ENCODE assay signal across 22 cellular contexts in genomic region chr11:94583213-94583884, GRCh38. TPM values are rescaled to one million over a fixed set of nuclear protein-coding genes. Genes with fewer than 3 reads are reported as not detected.
DNase-seq lines count a peak whose midpoint lies in the region; ATAC-seq and TF ChIP-seq lines count a peak whose summit lies in the region.
"Had no signal": no experiment of that assay in that cellular context is flagged by ENCODE, and none has a peak within 500 bp of the region (broad histone marks: within the 10 kb centered on the region; RNA-seq: fewer than 3 reads in every experiment).

No MANE protein-coding gene starts in this region.

- no peaks in the 10 kb centered on the region for H3K4me1 ChIP-seq in mammary epithelial cell (ENCODE audit: insufficient read depth, low read length)
- H3K4me1 ChIP-seq in OCI-LY3 (ENCODE audit: low read length), result peaks cover 32% of the 10 kb centered on the region
- H3K4me1 ChIP-seq: left ventricle myocardium inferior had no signal

- H3K27me3 Mint-ChIP-seq in MCF 10A (ENCODE audit: insufficient read depth, unreplicated experiment) (peaks cover 11% of the 10 kb centered on the region), type B pancreatic cell (no peaks in the 10 kb centered on the region), HFFc6 (ENCODE audit: insufficient read depth) (peaks cover 30% of the 10 kb centered on the region)
- H3K27me3 Mint-ChIP-seq: activated CD4-positive, alpha-beta T cell treated with anti-CD3 and anti-CD28 coated beads, Interleukin-2, amount 10 ng/mL, durations not matched to agents 7 days and 5 days had no signal

- POLR2A ChIA-PET in MCF 10A (lab: Yijun Ruan, JAX), result no interaction called here

- H3K79me2 ChIP-seq in mammary epithelial cell (ENCODE audit: insufficient read depth, low read length) (no peaks in the 10 kb centered on the region), OCI-LY3 (ENCODE audit: low read length) (no peaks in the 10 kb centered on the region)

- H2AFZ ChIP-seq in mammary epithelial cell (ENCODE audit: low read depth, low read length), result no peak overlapping the region
- peak overlapping the region; percentile 82 for H2AFZ ChIP-seq in OCI-LY3 (ENCODE audit: low read depth, low read length)

- in situ Hi-C loops in mammary epithelial cell (cut with MboI; ENCODE audit: low sequenced_read_pairs in 2 of 2), result no loop called here

- H3K4me1 Mint-ChIP-seq in MCF 10A (ENCODE audit: insufficient read depth, unreplicated experiment) (peaks cover 24% of the 10 kb centered on the region), type B pancreatic cell (ENCODE audit: unreplicated experiment) (peaks cover 24% of the 10 kb centered on the region), HFFc6 (ENCODE audit: low read depth) (peaks cover 7% of the 10 kb centered on the region)
- H3K4me1 Mint-ChIP-seq: activated CD4-positive, alpha-beta T cell treated with anti-CD3 and anti-CD28 coated beads, Interleukin-2, amount 10 ng/mL, durations not matched to agents 7 days and 5 days had no signal

- H3K27ac Mint-ChIP-seq in MCF 10A (ENCODE audit: low read depth, unreplicated experiment) (peak overlapping the region; percentile 5), type B pancreatic cell (peak overlapping the region; percentile 42), HFFc6 (no peak overlapping the region)
- H3K27ac Mint-ChIP-seq: activated CD4-positive, alpha-beta T cell treated with anti-CD3 and anti-CD28 coated beads, Interleukin-2, amount 10 ng/mL, durations not matched to agents 7 days and 5 days had no signal

- H3K27ac ChIP-seq in mammary epithelial cell (ENCODE audit: insufficient read depth, low read depth, low read length) (no peak overlapping the region), OCI-LY3 (ENCODE audit: low read length) (peak overlapping the region; percentile 43)
- H3K27ac ChIP-seq: left ventricle myocardium inferior, RWPE1 had no signal

- H3K36me3 Mint-ChIP-seq in MCF 10A (ENCODE audit: insufficient read depth, unreplicated experiment), result no peaks in the 10 kb centered on the region
- H3K36me3 Mint-ChIP-seq in type B pancreatic cell, result peaks cover 8% of the 10 kb centered on the region
- no peaks in the 10 kb centered on the region for H3K36me3 Mint-ChIP-seq in HFFc6 (ENCODE audit: low read depth)

- H3K9me3 Mint-ChIP-seq in MCF 10A (ENCODE audit: unreplicated experiment) (no peaks in the 10 kb centered on the region), type B pancreatic cell (no peaks in the 10 kb centered on the region), HFFc6 (no peaks in the 10 kb centered on the region)
- H3K9me3 Mint-ChIP-seq: activated CD4-positive, alpha-beta T cell treated with anti-CD3 and anti-CD28 coated beads, Interleukin-2, amount 10 ng/mL, durations not matched to agents 7 days and 5 days had no signal

- CTCF ChIA-PET in MCF 10A (lab: Yijun Ruan, JAX), result interaction anchor here (0.5 kb wide), 1 partner anchor 82 kb away, joined by 7 read pairs; no protein-coding TSS in a partner anchor
- CTCF ChIA-PET in mammary epithelial cell (lab: Charles Lee; ENCODE audit: low non-redundant PET), result no interaction called here

- H3K9me3 ChIP-seq in mammary epithelial cell (replicated peaks; ENCODE audit: insufficient read depth, low read length), result no peaks in the 10 kb centered on the region
- no peaks in the 10 kb centered on the region for H3K9me3 ChIP-seq in OCI-LY3 (ENCODE audit: insufficient read depth, low read length)
- H3K9me3 ChIP-seq: Caco-2, heart left ventricle, left ventricle myocardium inferior had no signal

- no peak overlapping the region for H3K9ac ChIP-seq in mammary epithelial cell (ENCODE audit: insufficient read depth, low read length)
- peak overlapping the region; percentile 20; the same call in 1 of the 2 replicates for H3K9ac ChIP-seq in OCI-LY3 (ENCODE audit: low read length)

- no peak overlapping the region for H3K4me3 ChIP-seq in mammary epithelial cell (replicated peaks in 1 of 3; ENCODE audit: insufficient read depth in 1 of 3, low read depth in 2 of 3, low read length in 3 of 3)
- H3K4me3 ChIP-seq in OCI-LY3 (ENCODE audit: low read length), result peak overlapping the region; percentile 48
- H3K4me3 ChIP-seq: heart left ventricle, left ventricle myocardium inferior had no signal

- H3K36me3 ChIP-seq in mammary epithelial cell (ENCODE audit: insufficient read depth, low read length) (no peaks in the 10 kb centered on the region), OCI-LY3 (replicated peaks; ENCODE audit: low read depth, low read length) (no peaks in the 10 kb centered on the region)
- H3K36me3 ChIP-seq: heart left ventricle, left ventricle myocardium inferior had no signal

- peak; percentile 25 for ATAC-seq in GM18520 (IDR thresholded peaks at IDR 0.05; ENCODE audit: unreplicated experiment)

- TF ChIP-seq CTCF in MCF 10A (IDR thresholded peaks at IDR 0.05; ENCODE audit: unreplicated experiment) (no peak), mammary epithelial cell (conservative IDR thresholded peaks at IDR 0.05 in 1 of 2, IDR thresholded peaks at IDR 0.05 in 1 of 2; ENCODE audit: extremely low read depth in 1 of 2, insufficient read depth in 1 of 2, low read depth in 1 of 2, low read length in 2 of 2) (no peak), OCI-LY3 (IDR thresholded peaks at IDR 0.05; ENCODE audit: low read depth, low read length) (peak; percentile 21; the same call in 1 of the 2 replicates), type B pancreatic cell (conservative IDR thresholded peaks at IDR 0.05) (no peak), HFFc6 (IDR thresholded peaks at IDR 0.05) (no peak)

- H3K4me2 ChIP-seq in mammary epithelial cell (ENCODE audit: insufficient read depth, low read depth, low read length) (no peak overlapping the region), OCI-LY3 (ENCODE audit: low read length) (peak overlapping the region; percentile 68)

- H3K27me3 ChIP-seq in mammary epithelial cell (ENCODE audit: insufficient read depth, low read length) (no peaks in the 10 kb centered on the region), OCI-LY3 (ENCODE audit: low read depth, low read length) (peaks cover 5% of the 10 kb centered on the region; the same call in 1 of the 2 replicates)
- H3K27me3 ChIP-seq: heart left ventricle had no signal

- peak; percentile 5 for DNase-seq in MCF 10A (ENCODE audit: unreplicated experiment)
- DNase-seq in mammary epithelial cell, result no peak
- DNase-seq in type B pancreatic cell (ENCODE audit: extremely low spot score, unreplicated experiment), result no peak
- DNase-seq in stimulated activated naive CD4-positive, alpha-beta T cell treated with Interleukin-2 at 50 U/mL for 16 hours (lab: John Stamatoyannopoulos, UW), result no peak
- no peak for DNase-seq in HFFc6
- DNase-seq in RPMI8226, result no peak
- DNase-seq: activated CD4-positive, alpha-beta T cell treated with anti-CD3 and anti-CD28 coated beads, Interleukin-2, amount 10 ng/mL, durations not matched to agents 7 days and 5 days; activated naive CD4-positive, alpha-beta T cell treated with anti-CD3 and anti-CD28 coated beads, Interleukin-2, amount 50 U/mL, for 16 hours; activated T-cell treated with anti-CD3 and anti-CD28 coated beads for 4 hours; Caco-2; heart left ventricle; left ventricle myocardium inferior; MM.1S; NCI-H2107; NK-92 treated with Interleukin-12 subunit alpha and Interleukin-12 subunit beta, amount 100 ng/mL, for 24 hours; stimulated activated CD4-positive, alpha-beta T cell treated with anti-CD3 and anti-CD28 coated beads, Interleukin-2, amount 100 ng/mL, for 24 hours; substantia nigra had no signal

- no TSS peak for BruUV-seq in MCF 10A (replicated peaks; lab: Mats Ljungman, UMichigan)
- BruUV-seq in mammary epithelial cell (replicated peaks; lab: Mats Ljungman, UMichigan), result no TSS peak

- intact Hi-C loops in MCF 10A (cut with micrococcal nuclease) (no loop called here), mammary epithelial cell (cut with micrococcal nuclease) (no loop called here)

- H3K4me3 Mint-ChIP-seq in MCF 10A (ENCODE audit: unreplicated experiment) (no peak overlapping the region), type B pancreatic cell (no peak overlapping the region), HFFc6 (no peak overlapping the region)
- H3K4me3 Mint-ChIP-seq: activated CD4-positive, alpha-beta T cell treated with anti-CD3 and anti-CD28 coated beads, Interleukin-2, amount 10 ng/mL, durations not matched to agents 7 days and 5 days had no signal

- dilution Hi-C loops in mammary epithelial cell (cut with HindIII; ENCODE audit: low sequenced_read_pairs), result no loop called here

- H4K20me1 ChIP-seq in mammary epithelial cell (ENCODE audit: insufficient read depth, low read length) (no peaks in the 10 kb centered on the region), OCI-LY3 (ENCODE audit: insufficient read depth, low read length) (no peaks in the 10 kb centered on the region)

- whole genome bisulfite sequencing in mammary epithelial cell (ENCODE audit: low coverage, missing lambda C conversion rate), result 47% methylated on average over 4 of the region's 4 CpGs

RNA-seq across cellular contexts. Expression of gene PIWIL4, which starts 16.2 kb away (rescaled TPM):
- total RNA-seq in MCF 10A (2022) (not detected in 2 replicates), mammary epithelial cell (under 1 TPM in 1 of 2 donors, not detected in 1; 0.33 TPM), type B pancreatic cell (ENCODE audit: low replicate concordance) (4.2 and 11.6 TPM in 2 replicates)
- 0.17 TPM for polyA plus RNA-seq in mammary epithelial cell
- not detected for polyA minus RNA-seq in mammary epithelial cell
- total RNA-seq in HFFc6 (2021; fragmentation: NEBNext Ultra II Directional; extraction: Animal tissue kit (Norgen Biotek cat#: 25700)), result under 1 TPM; 0.12 to 0.43 (median 0.28) TPM
- total RNA-seq: G401, H4 had no signal

RNA-seq across cellular contexts. Expression of gene FUT4, which starts 39.6 kb away (rescaled TPM):
- total RNA-seq in MCF 10A (2022) (0.23 and 0.32 TPM in 2 replicates), mammary epithelial cell (1 to 10 TPM in 1 of 2 donors, under 1 TPM in 1; 0.33 to 1.2 TPM), type B pancreatic cell (ENCODE audit: low replicate concordance) (10.4 and 40.1 TPM in 2 replicates)
- polyA plus RNA-seq in mammary epithelial cell, result 0.56 TPM
- 2.4 TPM for polyA minus RNA-seq in mammary epithelial cell
- 1 to 10 TPM in 4 of 6 experiments, under 1 TPM in 2; 0.85 to 3.3 (median 3.0) TPM for total RNA-seq in HFFc6 (2021; fragmentation: NEBNext Ultra II Directional; extraction: Animal tissue kit (Norgen Biotek cat#: 25700))
- total RNA-seq: G401, H4 had no signal
